Comparison of ENCODE assay signal across 32 cellular contexts in genomic region chrX:18955676-18956075, GRCh38.
"Had no signal": no experiment of that assay in that cellular context is flagged by ENCODE, and none has a peak within 500 bp of the region (broad histone marks: within the 10 kb centered on the region; RNA-seq: fewer than 3 reads in every experiment).

No MANE protein-coding gene starts in this region.

- H3K4me1 ChIP-seq: heart left ventricle, left lung, lower lobe of right lung, prostate gland, stomach, tibial artery, upper lobe of right lung had no signal

- H3K36me3 ChIP-seq: left lung, lower lobe of right lung, ovary, prostate gland, thoracic aorta, upper lobe of right lung had no signal

- H3K36me3 Mint-ChIP-seq: naive B cell had no signal

- H3K9me3 ChIP-seq: heart left ventricle, left lung, lower lobe of right lung, ovary, prostate gland, stomach, thoracic aorta, upper lobe of right lung had no signal

- H3K9me3 Mint-ChIP-seq: immature natural killer cell; stimulated activated naive B cell treated with anti-CD40 and anti-IgM and Interleukin-4, amounts not matched to agents 10 μg/mL and 1 μg/mL and 100 μg/mL, for 72 hours had no signal

- ATAC-seq: left colon; left lung; lower lobe of right lung; right cardiac atrium; sciatic nerve; stimulated activated naive B cell treated with anti-CD40 and anti-IgM and Interleukin-4, amounts not matched to agents 10 μg/mL and 1 μg/mL and 100 μg/mL, for 72 hours; stimulated activated naive CD8-positive, alpha-beta T cell treated with anti-CD3 and anti-CD28 coated beads, Interleukin-15, Interleukin-2, amounts not matched to agents 100 U/mL and 50 U/mL, for 24 hours; upper lobe of right lung had no signal

- H3K4me1 Mint-ChIP-seq: mesothelial cell of epicardium, nephron, neural crest cell had no signal

- H3K27ac ChIP-seq: heart left ventricle, lower lobe of right lung, ovary, prostate gland, skin epidermis, stomach, thoracic aorta, tibial artery, upper lobe of right lung had no signal

- H3K4me3 Mint-ChIP-seq: immature natural killer cell; mesothelial cell of epicardium; naive B cell; nephron; neural crest cell; stimulated activated naive B cell treated with anti-CD40 and anti-IgM and Interleukin-4, amounts not matched to agents 10 μg/mL and 1 μg/mL and 100 μg/mL, for 72 hours had no signal

- DNase-seq: heart left ventricle; hypothalamus; immature natural killer cell; kidney; left colon; left lung; lower lobe of right lung; mammary epithelial cell; mesendoderm; naive B cell; occipital lobe; ovary; posterior cingulate gyrus; retina; right cardiac atrium; stimulated activated CD4-positive, alpha-beta T cell treated with anti-CD3 and anti-CD28 coated beads, Interleukin-12 subunit alpha, Interleukin-12 subunit beta, amount 100 ng/mL, for 4 hours; stimulated activated CD4-positive, alpha-beta T cell treated with anti-CD3 and anti-CD28 coated beads, Interleukin-15, amount 100 ng/mL, for 24 hours; stimulated activated CD4-positive, alpha-beta T cell treated with anti-CD3 and anti-CD28 coated beads, Interleukin-2, amount 100 ng/mL, for 24 hours; stimulated activated CD4-positive, alpha-beta T cell treated with anti-CD3 and anti-CD28 coated beads, Interleukin-4, amount 100 ng/mL, for 1 hour; stimulated activated naive B cell treated with anti-CD40 and anti-IgM and Interleukin-4, amounts not matched to agents 10 μg/mL and 1 μg/mL and 100 μg/mL, for 72 hours; stimulated activated naive CD8-positive, alpha-beta T cell treated with anti-CD3 and anti-CD28 coated beads, Interleukin-15, Interleukin-2, amounts not matched to agents 100 U/mL and 50 U/mL, for 24 hours; stomach; tibial artery; trophoblast cell; upper lobe of right lung had no signal

- H3K27me3 Mint-ChIP-seq: naive B cell; stimulated activated naive B cell treated with anti-CD40 and anti-IgM and Interleukin-4, amounts not matched to agents 10 μg/mL and 1 μg/mL and 100 μg/mL, for 72 hours had no signal

- H3K27ac Mint-ChIP-seq: immature natural killer cell; mesothelial cell of epicardium; nephron; stimulated activated naive B cell treated with anti-CD40 and anti-IgM and Interleukin-4, amounts not matched to agents 10 μg/mL and 1 μg/mL and 100 μg/mL, for 72 hours had no signal

- H3K4me3 ChIP-seq: heart left ventricle, left lung, lower lobe of right lung, ovary, prostate gland, skin epidermis, stomach, thoracic aorta, tibial artery, upper lobe of right lung had no signal

- H3K27me3 ChIP-seq: left lung, ovary, stomach, tibial artery, upper lobe of right lung had no signal
